9 cellular contexts compared by ENCODE assay signal in the genomic region with DNA sequence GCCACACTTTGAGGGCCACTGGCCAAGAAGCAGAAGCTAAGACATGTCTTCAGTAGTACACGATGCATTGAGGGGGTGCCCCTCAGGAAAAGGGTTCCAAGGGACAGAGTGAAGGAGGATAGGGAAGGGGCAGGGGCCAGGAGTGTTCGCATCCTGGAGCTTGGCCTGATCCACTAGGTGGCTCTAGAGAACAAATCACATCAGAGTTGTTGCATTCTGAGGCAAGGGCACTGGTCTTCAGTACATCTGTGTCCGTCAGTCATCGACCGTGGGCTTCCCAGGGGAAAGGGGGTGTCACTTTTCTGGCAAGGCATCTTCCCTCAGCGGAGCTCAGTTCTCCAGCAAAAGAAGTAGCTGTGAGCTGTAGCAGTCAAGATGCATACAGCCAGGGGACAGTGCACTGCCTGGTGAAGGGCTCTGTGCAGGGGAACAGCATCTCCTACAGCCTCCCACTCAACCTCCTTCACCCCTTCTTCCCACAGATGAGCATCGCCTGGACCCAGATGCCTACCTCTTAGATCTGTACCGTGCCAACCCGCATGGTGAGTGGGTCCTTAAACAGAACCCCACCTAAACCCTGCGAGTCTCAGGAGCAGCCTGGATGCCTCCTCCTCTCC. TPM values are rescaled to one million over a fixed set of nuclear protein-coding genes. Genes with fewer than 3 reads are reported as not detected.
DNase-seq lines count a peak whose midpoint lies in the region; ATAC-seq and TF ChIP-seq lines count a peak whose summit lies in the region.
"Had no signal": no experiment of that assay in that cellular context is flagged by ENCODE, and none has a peak within 500 bp of the region (broad histone marks: within the 10 kb centered on the region; RNA-seq: fewer than 3 reads in every experiment).

No MANE protein-coding gene starts in this region.

- no peak overlapping the region for H3K9ac ChIP-seq in parathyroid adenoma

- no peaks in the 10 kb centered on the region for H3K79me2 ChIP-seq in parathyroid adenoma

- H3K4me3 ChIP-seq in parathyroid adenoma (ENCODE audit: low read depth, low read length), result no peak overlapping the region

- peaks cover 2% of the 10 kb centered on the region for H3K9me3 ChIP-seq in parathyroid adenoma (ENCODE audit: control insufficient read depth, low read length)
- no peaks in the 10 kb centered on the region for H3K9me3 ChIP-seq in T-helper 17 cell (ENCODE audit: control insufficient read depth, low read length, poor library complexity, severe bottlenecking)

- peaks cover 11% of the 10 kb centered on the region for H3K4me1 Mint-ChIP-seq in activated naive CD4-positive, alpha-beta T cell treated with anti-CD3 and anti-CD28 coated beads for 36 hours (ENCODE audit: low read depth)
- H3K4me1 Mint-ChIP-seq in chondrocyte (ENCODE audit: low read depth) (peaks cover 6% of the 10 kb centered on the region), T-helper 17 cell (peaks cover 12% of the 10 kb centered on the region)

- H3K4me3 Mint-ChIP-seq in activated naive CD4-positive, alpha-beta T cell treated with anti-CD3 and anti-CD28 coated beads for 36 hours, result no peak overlapping the region
- H3K4me3 Mint-ChIP-seq in chondrocyte (ENCODE audit: unreplicated experiment) (no peak overlapping the region), T-helper 17 cell (no peak overlapping the region)
- H3K4me3 Mint-ChIP-seq: activated naive CD8-positive, alpha-beta T cell treated with anti-CD3 and anti-CD28 coated beads, Interleukin-2, amount 10 ng/mL, durations not matched to agents 7 days and 5 days had no signal

- no peaks in the 10 kb centered on the region for H3K36me3 Mint-ChIP-seq in activated naive CD4-positive, alpha-beta T cell treated with anti-CD3 and anti-CD28 coated beads for 36 hours (ENCODE audit: low read depth)
- no peaks in the 10 kb centered on the region for H3K36me3 Mint-ChIP-seq in chondrocyte (ENCODE audit: low read depth)
- H3K36me3 Mint-ChIP-seq in T-helper 17 cell (ENCODE audit: low read depth), result peaks cover 5% of the 10 kb centered on the region
- H3K36me3 Mint-ChIP-seq: activated naive CD8-positive, alpha-beta T cell treated with anti-CD3 and anti-CD28 coated beads, Interleukin-2, amount 10 ng/mL, durations not matched to agents 7 days and 5 days had no signal

- peaks cover 3% of the 10 kb centered on the region for H3K4me1 ChIP-seq in parathyroid adenoma

- peaks cover 28% of the 10 kb centered on the region for H3K27me3 Mint-ChIP-seq in activated naive CD4-positive, alpha-beta T cell treated with anti-CD3 and anti-CD28 coated beads for 36 hours (ENCODE audit: low read depth)
- peaks cover 55% of the 10 kb centered on the region for H3K27me3 Mint-ChIP-seq in chondrocyte (ENCODE audit: low read depth)
- peaks cover 38% of the 10 kb centered on the region for H3K27me3 Mint-ChIP-seq in T-helper 17 cell

- peak; percentile 30 for DNase-seq in activated naive CD4-positive, alpha-beta T cell treated with anti-CD3 and anti-CD28 coated beads for 36 hours
- DNase-seq in activated naive CD4-positive, alpha-beta T cell (lab: John Stamatoyannopoulos, UW), result no peak
- peak; percentile 17 for DNase-seq in NCI-H345 (lab: John Stamatoyannopoulos, UW)
- no peak for DNase-seq in chondrocyte (ENCODE audit: low spot score)
- DNase-seq in T-helper 17 cell, result no peak
- DNase-seq in COLO668 (lab: John Stamatoyannopoulos, UW; ENCODE audit: unreplicated experiment), result no peak
- no peak for DNase-seq in LoVo (ENCODE audit: low spot score)
- DNase-seq: activated naive CD8-positive, alpha-beta T cell treated with anti-CD3 and anti-CD28 coated beads, Interleukin-2, amount 10 ng/mL, durations not matched to agents 7 days and 5 days had no signal

- no peak overlapping the region for H3K27ac Mint-ChIP-seq in activated naive CD4-positive, alpha-beta T cell treated with anti-CD3 and anti-CD28 coated beads for 36 hours
- H3K27ac Mint-ChIP-seq in chondrocyte (ENCODE audit: unreplicated experiment) (no peak overlapping the region), T-helper 17 cell (no peak overlapping the region)
- H3K27ac Mint-ChIP-seq: activated naive CD8-positive, alpha-beta T cell treated with anti-CD3 and anti-CD28 coated beads, Interleukin-2, amount 10 ng/mL, durations not matched to agents 7 days and 5 days had no signal

- no peak overlapping the region for H3K27ac ChIP-seq in parathyroid adenoma

- H3K27me3 ChIP-seq in parathyroid adenoma (ENCODE audit: control insufficient read depth, insufficient read depth, low read length), result no peaks in the 10 kb centered on the region

- no peak overlapping the region for H2AFZ ChIP-seq in parathyroid adenoma

- TF ChIP-seq CTCF in chondrocyte (IDR thresholded peaks at IDR 0.05) (peak; percentile 78), parathyroid adenoma (IDR thresholded peaks at IDR 0.05) (peak; percentile 19)

- H3K9me3 Mint-ChIP-seq in activated naive CD4-positive, alpha-beta T cell treated with anti-CD3 and anti-CD28 coated beads for 36 hours, result no peaks in the 10 kb centered on the region
- H3K9me3 Mint-ChIP-seq in chondrocyte (ENCODE audit: low read depth), result no peaks in the 10 kb centered on the region

- CTCF ChIA-PET in activated naive CD4-positive, alpha-beta T cell treated with anti-CD3 and anti-CD28 coated beads for 36 hours (lab: Charles Lee), result interaction anchor here (0.6 to 6.7 kb wide), 15 partner anchors 9 to 246 kb away, joined by 3 to 71 read pairs (median 4); a partner anchor contains a TSS

- intact Hi-C loops in activated naive CD4-positive, alpha-beta T cell treated with anti-CD3 and anti-CD28 coated beads for 36 hours (cut with micrococcal nuclease), result loop anchor here (1.0 kb wide), 1 partner anchor 156 kb away; a partner anchor contains a TSS

- no peaks in the 10 kb centered on the region for H3K36me3 ChIP-seq in parathyroid adenoma (ENCODE audit: control insufficient read depth, insufficient read depth, low read length)

- ATAC-seq in T-helper 17 cell, result no peak

- no peak overlapping the region for H3K4me2 ChIP-seq in parathyroid adenoma (ENCODE audit: low read length)

RNA-seq across cellular contexts. Expression of a gene that starts 47.8 kb away (rescaled TPM):
- total RNA-seq in activated naive CD4-positive, alpha-beta T cell treated with anti-CD3 and anti-CD28 coated beads for 36 hours, result not detected
- total RNA-seq in chondrocyte (not detected in 3 replicates), T-helper 17 cell (not detected)
- total RNA-seq: activated naive CD8-positive, alpha-beta T cell treated with anti-CD3 and anti-CD28 coated beads, Interleukin-2, amount 10 ng/mL, durations not matched to agents 7 days and 5 days had no signal

Comparison
In these comparisons a context has a peak if more than half of its experiments do, and no peak if none do; other contexts are left out.
1. DNase-seq: peak in activated naive CD4-positive, alpha-beta T cell treated with anti-CD3 and anti-CD28 coated beads for 36 hours (single experiment) and NCI-H345 (single experiment); none in activated naive CD4-positive, alpha-beta T cell (0 of 4), chondrocyte (single experiment), T-helper 17 cell (0 of 3), COLO668 (single experiment) and LoVo (single experiment).